16 cellular contexts compared by ENCODE assay signal in genomic region chr7:80905334-80905733, GRCh38. TPM values are rescaled to one million over a fixed set of nuclear protein-coding genes. Genes with fewer than 3 reads are reported as not detected.
"Had no signal": no experiment of that assay in that cellular context is flagged by ENCODE, and none has a peak within 500 bp of the region (broad histone marks: within the 10 kb centered on the region; RNA-seq: fewer than 3 reads in every experiment).

No MANE protein-coding gene starts in this region.

- H3K27me3 ChIP-seq: esophagus squamous epithelium, foreskin keratinocyte, uterus had no signal

- H3K27ac Mint-ChIP-seq: activated CD4-positive, alpha-beta memory T cell treated with anti-CD3 and anti-CD28 coated beads for 36 hours; activated naive CD8-positive, alpha-beta T cell; naive thymus-derived CD8-positive, alpha-beta T cell; stimulated activated naive CD8-positive, alpha-beta T cell treated with anti-CD3 and anti-CD28 coated beads, Interleukin-15, amount 100 ng/mL, for 72 hours had no signal

- H3K4me3 ChIP-seq: esophagus squamous epithelium, lung, mucosa of descending colon, uterus had no signal

- ATAC-seq: foreskin keratinocyte; left colon; mucosa of descending colon; naive thymus-derived CD8-positive, alpha-beta T cell; stimulated activated naive CD8-positive, alpha-beta T cell treated with anti-CD3 and anti-CD28 coated beads, Interleukin-15, amount 100 ng/mL, for 72 hours had no signal

- H3K9me3 ChIP-seq: esophagus squamous epithelium, mucosa of descending colon, uterus had no signal

- H3K4me1 ChIP-seq: uterus had no signal

- H3K36me3 ChIP-seq: esophagus squamous epithelium, uterus had no signal

- H3K27me3 Mint-ChIP-seq: activated CD4-positive, alpha-beta memory T cell treated with anti-CD3 and anti-CD28 coated beads for 36 hours; activated naive CD8-positive, alpha-beta T cell; naive thymus-derived CD8-positive, alpha-beta T cell; stimulated activated naive CD8-positive, alpha-beta T cell treated with anti-CD3 and anti-CD28 coated beads, Interleukin-15, amount 100 ng/mL, for 72 hours had no signal

- H3K9me3 Mint-ChIP-seq: activated CD4-positive, alpha-beta memory T cell treated with anti-CD3 and anti-CD28 coated beads for 36 hours; stimulated activated naive CD8-positive, alpha-beta T cell treated with anti-CD3 and anti-CD28 coated beads, Interleukin-15, amount 100 ng/mL, for 72 hours had no signal

- H3K4me1 Mint-ChIP-seq: naive thymus-derived CD8-positive, alpha-beta T cell; stimulated activated naive CD8-positive, alpha-beta T cell treated with anti-CD3 and anti-CD28 coated beads, Interleukin-15, amount 100 ng/mL, for 72 hours had no signal

- H3K27ac ChIP-seq: esophagus squamous epithelium, foreskin keratinocyte had no signal

- DNase-seq: activated CD4-positive, alpha-beta memory T cell treated with anti-CD3 and anti-CD28 coated beads for 36 hours; activated gamma-delta T cell; activated T-cell treated with anti-CD3 and anti-CD28 coated beads, Interleukin-2, amount 50 U/mL, for 48 hours; dorsolateral prefrontal cortex; esophagus squamous epithelium; foreskin keratinocyte; head of caudate nucleus; left colon; mucosa of descending colon; naive thymus-derived CD8-positive, alpha-beta T cell; stimulated activated CD4-positive, alpha-beta T cell treated with anti-CD3 and anti-CD28 coated beads, Interleukin-15, amount 100 ng/mL, for 24 hours; stimulated activated CD4-positive, alpha-beta T cell treated with anti-CD3 and anti-CD28 coated beads, Interleukin-4, amount 100 ng/mL, for 24 hours; stimulated activated naive CD8-positive, alpha-beta T cell treated with anti-CD3 and anti-CD28 coated beads, Interleukin-15, amount 100 ng/mL, for 72 hours; uterus had no signal

- H3K4me3 Mint-ChIP-seq: activated CD4-positive, alpha-beta memory T cell treated with anti-CD3 and anti-CD28 coated beads for 36 hours; activated naive CD8-positive, alpha-beta T cell; naive thymus-derived CD8-positive, alpha-beta T cell; stimulated activated naive CD8-positive, alpha-beta T cell treated with anti-CD3 and anti-CD28 coated beads, Interleukin-15, amount 100 ng/mL, for 72 hours had no signal

- H3K36me3 Mint-ChIP-seq: activated CD4-positive, alpha-beta memory T cell treated with anti-CD3 and anti-CD28 coated beads for 36 hours; activated naive CD8-positive, alpha-beta T cell; naive thymus-derived CD8-positive, alpha-beta T cell had no signal

RNA-seq across cellular contexts. Expression of gene SEMA3C, which starts 13.5 kb away (rescaled TPM):
- total RNA-seq: activated CD4-positive, alpha-beta memory T cell treated with anti-CD3 and anti-CD28 coated beads for 36 hours; naive thymus-derived CD8-positive, alpha-beta T cell had no signal
- polyA plus RNA-seq: naive thymus-derived CD8-positive, alpha-beta T cell had no signal
